Comparison of ENCODE assay signal across 8 cellular contexts in the genomic region with DNA sequence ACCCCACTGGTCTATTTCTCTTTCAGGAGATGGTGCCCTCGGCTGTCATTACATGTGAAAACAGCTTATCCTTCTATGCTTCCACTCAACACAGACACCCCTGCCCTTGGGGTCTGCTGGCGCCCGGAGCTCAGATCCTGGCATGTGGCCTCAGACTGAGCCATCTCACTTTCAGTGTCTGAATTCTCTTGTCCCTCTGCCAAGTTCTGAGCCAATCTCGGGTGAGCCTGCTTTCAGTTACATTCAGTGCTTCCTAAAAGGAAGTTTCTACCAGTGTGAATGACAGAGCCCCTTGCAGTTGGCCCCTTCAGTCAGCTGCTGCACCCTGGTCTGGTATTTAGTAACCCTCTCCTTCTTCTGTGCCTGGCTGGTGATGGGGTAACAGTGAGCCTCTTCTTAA.
DNase-seq lines count a peak whose midpoint lies in the region; ATAC-seq, FAIRE-seq and TF ChIP-seq lines count a peak whose summit lies in the region.

No MANE protein-coding gene starts in this region.

- CTCF ChIA-PET in endothelial cell of umbilical vein (lab: Charles Lee) = interaction anchor here (2.1 to 2.7 kb wide), 2 partner anchors 12 to 14 kb away, joined by 5 to 9 read pairs; no protein-coding TSS in a partner anchor
- CTCF ChIA-PET in activated CD4-positive, alpha-beta T cell treated with anti-CD3 and anti-CD28 coated beads, Interleukin-2, amount 10 ng/mL, durations not matched to agents 7 days and 5 days (lab: Charles Lee) = no interaction called here

- no peak overlapping the region for H3K4me3 ChIP-seq in endothelial cell of umbilical vein (replicated peaks in 1 of 3; ENCODE audit: insufficient read depth in 1 of 3, low read depth in 1 of 3, low read length in 3 of 3)

- H3K27ac ChIP-seq in endothelial cell of umbilical vein (ENCODE audit: insufficient read depth, low read depth, low read length) = peak overlapping the region; percentile 12

- DNase-seq in ELR (ENCODE audit: low read depth) (peak; percentile 56), NCI-H2171 (lab: John Stamatoyannopoulos, UW) (peak; percentile 51), endothelial cell of umbilical vein (ENCODE audit: low read depth, low spot score) (peak; percentile 82), nucleus accumbens (lab: John Stamatoyannopoulos, UW) (peak in 36 of 56 donors; percentile 4 to 60 (median 23))
- no peak for DNase-seq in activated CD8-positive, alpha-beta memory T cell treated with anti-CD3 and anti-CD28 coated beads, Interleukin-2, amount 50 U/mL, for 48 hours
- no peak for DNase-seq in activated CD4-positive, alpha-beta T cell treated with anti-CD3 and anti-CD28 coated beads for 4 hours
- DNase-seq in activated CD4-positive, alpha-beta T cell treated with anti-CD3 and anti-CD28 coated beads, Interleukin-2, amount 10 ng/mL, durations not matched to agents 7 days and 5 days = no peak

- no peak overlapping the region for H3K4me3 Mint-ChIP-seq in activated CD4-positive, alpha-beta T cell treated with anti-CD3 and anti-CD28 coated beads, Interleukin-2, amount 10 ng/mL, durations not matched to agents 7 days and 5 days

- no peaks in the 10 kb centered on the region for H3K9me1 ChIP-seq in endothelial cell of umbilical vein (replicated peaks; ENCODE audit: control insufficient read depth, extremely low read depth, insufficient read depth, low read length)

- peak overlapping the region; percentile 40 for H2AFZ ChIP-seq in endothelial cell of umbilical vein (ENCODE audit: low read depth, low read length)

- no peak for TF ChIP-seq POLR2A in endothelial cell of umbilical vein (IDR thresholded peaks at IDR 0.05; ENCODE audit: low read depth, low read length)

- H3K4me1 ChIP-seq in endothelial cell of umbilical vein (ENCODE audit: control insufficient read depth, extremely low read depth, insufficient read depth, low read length) = peaks cover 12% of the 10 kb centered on the region

- H3K27me3 Mint-ChIP-seq in activated CD4-positive, alpha-beta T cell treated with anti-CD3 and anti-CD28 coated beads, Interleukin-2, amount 10 ng/mL, durations not matched to agents 7 days and 5 days = peaks cover 7% of the 10 kb centered on the region

- no peaks in the 10 kb centered on the region for H3K9me3 ChIP-seq in endothelial cell of umbilical vein (replicated peaks; ENCODE audit: control insufficient read depth, insufficient read depth, low read length)

- dilution Hi-C loops in endothelial cell of umbilical vein (cut with MboI; ENCODE audit: extremely low pct_ligation_motif_present, low sequenced_read_pairs) = no loop called here

- no peaks in the 10 kb centered on the region for H3K36me3 Mint-ChIP-seq in activated CD4-positive, alpha-beta T cell treated with anti-CD3 and anti-CD28 coated beads, Interleukin-2, amount 10 ng/mL, durations not matched to agents 7 days and 5 days (ENCODE audit: low read depth)

- no TSS peak for BruUV-seq in endothelial cell of umbilical vein (replicated peaks; lab: Mats Ljungman, UMichigan)

- intact Hi-C loops in endothelial cell of umbilical vein (cut with micrococcal nuclease) = no loop called here

- H3K36me3 ChIP-seq in endothelial cell of umbilical vein (ENCODE audit: control insufficient read depth in 2 of 2, extremely low read depth in 1 of 2, insufficient read depth in 2 of 2, low read length in 2 of 2) = no peaks in the 10 kb centered on the region

- FAIRE-seq in endothelial cell of umbilical vein (lab: Jason Lieb, UNC) = peak; percentile 63

- no peaks in the 10 kb centered on the region for H3K27me3 ChIP-seq in endothelial cell of umbilical vein (ENCODE audit: control insufficient read depth in 2 of 2, insufficient read depth in 2 of 2, low read length in 2 of 2)

- H3K9me3 Mint-ChIP-seq in activated CD4-positive, alpha-beta T cell treated with anti-CD3 and anti-CD28 coated beads, Interleukin-2, amount 10 ng/mL, durations not matched to agents 7 days and 5 days = no peaks in the 10 kb centered on the region

- no peaks in the 10 kb centered on the region for H3K79me2 ChIP-seq in endothelial cell of umbilical vein (ENCODE audit: control insufficient read depth, insufficient read depth, low read length)

- POLR2A ChIA-PET in endothelial cell of umbilical vein (lab: Charles Lee) = no interaction called here
- POLR2A ChIA-PET in activated CD4-positive, alpha-beta T cell treated with anti-CD3 and anti-CD28 coated beads, Interleukin-2, amount 10 ng/mL, durations not matched to agents 7 days and 5 days (lab: Charles Lee) = no interaction called here

- no peak overlapping the region for H3K27ac Mint-ChIP-seq in activated CD4-positive, alpha-beta T cell treated with anti-CD3 and anti-CD28 coated beads, Interleukin-2, amount 10 ng/mL, durations not matched to agents 7 days and 5 days

- peak overlapping the region; percentile 1 for H3K9ac ChIP-seq in endothelial cell of umbilical vein (replicated peaks; ENCODE audit: extremely low read depth, insufficient read depth, low read length)

- TF ChIP-seq CTCF in endothelial cell of umbilical vein (IDR thresholded peaks at IDR 0.05; ENCODE audit: extremely low read depth in 1 of 2, insufficient read depth in 1 of 2, low read depth in 1 of 2, low read length in 2 of 2) = no peak

- no peak for ATAC-seq in HG02885 (IDR thresholded peaks at IDR 0.05; ENCODE audit: poor library complexity, unreplicated experiment)

- H4K20me1 ChIP-seq in endothelial cell of umbilical vein (replicated peaks; ENCODE audit: control insufficient read depth, extremely low read depth, insufficient read depth, low read length) = no peaks in the 10 kb centered on the region

- peak overlapping the region; percentile 69 for H3K4me2 ChIP-seq in endothelial cell of umbilical vein (ENCODE audit: insufficient read depth, low read length)

- H3K4me1 Mint-ChIP-seq in activated CD4-positive, alpha-beta T cell treated with anti-CD3 and anti-CD28 coated beads, Interleukin-2, amount 10 ng/mL, durations not matched to agents 7 days and 5 days = no peaks in the 10 kb centered on the region

TF ChIP-seq in endothelial cell of umbilical vein, 7 proteins besides CTCF, POLR2A, EP300 and RAD21:
- TF ChIP-seq POLR2AphosphoS5 (IDR thresholded peaks at IDR 0.05; ENCODE audit: insufficient read depth, low read depth, low read length) (no peak), FOS (IDR thresholded peaks at IDR 0.05; ENCODE audit: borderline replicate concordance, insufficient read depth, low read length) (peak; percentile 9), GATA2 (IDR thresholded peaks at IDR 0.05; ENCODE audit: insufficient read depth, insufficient read length, low read depth, low read length) (peak; percentile 13)

Comparison
In these comparisons a context has a peak if more than half of its experiments do, and no peak if none do; other contexts are left out.
1. DNase-seq: peak in ELR (single experiment), NCI-H2171 (single experiment), endothelial cell of umbilical vein (single experiment) and nucleus accumbens (36 of 56); none in activated CD8-positive, alpha-beta memory T cell treated with anti-CD3 and anti-CD28 coated beads, Interleukin-2, amount 50 U/mL, for 48 hours (single experiment), activated CD4-positive, alpha-beta T cell treated with anti-CD3 and anti-CD28 coated beads for 4 hours (0 of 2) and activated CD4-positive, alpha-beta T cell treated with anti-CD3 and anti-CD28 coated beads, Interleukin-2, amount 10 ng/mL, durations not matched to agents 7 days and 5 days (single experiment).